Comparison of ENCODE assay signal across 7 cellular contexts in genomic region chr3:138329984-138330293, GRCh38. TPM values are rescaled to one million over a fixed set of nuclear protein-coding genes. Genes with fewer than 3 reads are reported as not detected.
DNase-seq lines count a peak whose midpoint lies in the region; ATAC-seq lines count a peak whose summit lies in the region.

No MANE protein-coding gene starts in this region.

- H3K4me1 Mint-ChIP-seq in activated naive CD8-positive, alpha-beta T cell (ENCODE audit: low read depth): peaks cover 21% of the 10 kb centered on the region
- H3K4me1 Mint-ChIP-seq in immature natural killer cell: peaks cover 14 to 24% of the 10 kb centered on the region in 2 donors
- peaks cover 16% of the 10 kb centered on the region for H3K4me1 Mint-ChIP-seq in stimulated activated memory B cell treated with anti-CD40 and anti-IgM and Interleukin-4, amounts not matched to agents 10 μg/mL and 1 μg/mL and 100 μg/mL, for 72 hours

- no peaks in the 10 kb centered on the region for H3K9me3 ChIP-seq in HUES6 (ENCODE audit: control insufficient read depth, insufficient read depth, low read depth, low read length)

- peaks cover 7% of the 10 kb centered on the region for H3K4me1 ChIP-seq in HUES6 (ENCODE audit: control insufficient read depth, insufficient read depth, low read length)

- peak overlapping the region; percentile 93 for H3K4me3 Mint-ChIP-seq in activated naive CD8-positive, alpha-beta T cell
- peak overlapping the region; percentile 93 to 98 (median 94) for H3K4me3 Mint-ChIP-seq in immature natural killer cell
- peak overlapping the region; percentile 84 for H3K4me3 Mint-ChIP-seq in stimulated activated memory B cell treated with anti-CD40 and anti-IgM and Interleukin-4, amounts not matched to agents 10 μg/mL and 1 μg/mL and 100 μg/mL, for 72 hours

- DNase-seq in immature natural killer cell (no peak), cortex of kidney (lab: John Stamatoyannopoulos, UW) (no peak)

- H3K36me3 ChIP-seq in HUES6 (ENCODE audit: control insufficient read depth, insufficient read depth, low read length): no peaks in the 10 kb centered on the region

- ATAC-seq in stimulated activated memory B cell treated with anti-CD40 and anti-IgM and Interleukin-4, amounts not matched to agents 10 μg/mL and 1 μg/mL and 100 μg/mL, for 72 hours: no peak
- ATAC-seq in HG02678 (IDR thresholded peaks at IDR 0.05; ENCODE audit: unreplicated experiment): no peak
- ATAC-seq in GM21381 (IDR thresholded peaks at IDR 0.05; ENCODE audit: unreplicated experiment): no peak

- no peaks in the 10 kb centered on the region for H3K27me3 Mint-ChIP-seq in activated naive CD8-positive, alpha-beta T cell
- H3K27me3 Mint-ChIP-seq in immature natural killer cell (ENCODE audit: low read depth in 3 of 3): peaks cover 7 to 14% (median 7%) of the 10 kb centered on the region in 3 donors
- peaks cover 12% of the 10 kb centered on the region for H3K27me3 Mint-ChIP-seq in stimulated activated memory B cell treated with anti-CD40 and anti-IgM and Interleukin-4, amounts not matched to agents 10 μg/mL and 1 μg/mL and 100 μg/mL, for 72 hours

- H3K9me3 Mint-ChIP-seq in activated naive CD8-positive, alpha-beta T cell (ENCODE audit: low read depth): no peaks in the 10 kb centered on the region
- H3K9me3 Mint-ChIP-seq in immature natural killer cell: no peaks in the 10 kb centered on the region
- H3K9me3 Mint-ChIP-seq in stimulated activated memory B cell treated with anti-CD40 and anti-IgM and Interleukin-4, amounts not matched to agents 10 μg/mL and 1 μg/mL and 100 μg/mL, for 72 hours: no peaks in the 10 kb centered on the region

- H3K4me3 ChIP-seq in HUES6 (ENCODE audit: low read depth, low read length): peak overlapping the region; percentile 68

- no peak overlapping the region for H3K9ac ChIP-seq in HUES6 (ENCODE audit: low read length)

- peak overlapping the region; percentile 41 for H3K27ac Mint-ChIP-seq in activated naive CD8-positive, alpha-beta T cell
- H3K27ac Mint-ChIP-seq in immature natural killer cell: peak overlapping the region; percentile 21 to 87 (median 74)
- H3K27ac Mint-ChIP-seq in stimulated activated memory B cell treated with anti-CD40 and anti-IgM and Interleukin-4, amounts not matched to agents 10 μg/mL and 1 μg/mL and 100 μg/mL, for 72 hours: peak overlapping the region; percentile 59

- H3K27me3 ChIP-seq in HUES6 (ENCODE audit: control insufficient read depth, insufficient read depth, low read length): no peaks in the 10 kb centered on the region

- H3K27ac ChIP-seq in HUES6 (ENCODE audit: low read depth, low read length): no peak overlapping the region

- H3K36me3 Mint-ChIP-seq in activated naive CD8-positive, alpha-beta T cell: no peaks in the 10 kb centered on the region
- no peaks in the 10 kb centered on the region for H3K36me3 Mint-ChIP-seq in immature natural killer cell
- no peaks in the 10 kb centered on the region for H3K36me3 Mint-ChIP-seq in stimulated activated memory B cell treated with anti-CD40 and anti-IgM and Interleukin-4, amounts not matched to agents 10 μg/mL and 1 μg/mL and 100 μg/mL, for 72 hours

RNA-seq across cellular contexts. Expression of gene NME9, which starts 0.3 kb away (rescaled TPM):
- polyA plus RNA-seq in immature natural killer cell: under 1 TPM in 1 of 3 donors, not detected in 2; 0.50 TPM

RNA-seq across cellular contexts. Expression of gene MRAS, which starts 18.4 kb away (rescaled TPM):
- polyA plus RNA-seq in immature natural killer cell: not detected
